Comparison of ENCODE assay signal across 17 cellular contexts in the genomic region with DNA sequence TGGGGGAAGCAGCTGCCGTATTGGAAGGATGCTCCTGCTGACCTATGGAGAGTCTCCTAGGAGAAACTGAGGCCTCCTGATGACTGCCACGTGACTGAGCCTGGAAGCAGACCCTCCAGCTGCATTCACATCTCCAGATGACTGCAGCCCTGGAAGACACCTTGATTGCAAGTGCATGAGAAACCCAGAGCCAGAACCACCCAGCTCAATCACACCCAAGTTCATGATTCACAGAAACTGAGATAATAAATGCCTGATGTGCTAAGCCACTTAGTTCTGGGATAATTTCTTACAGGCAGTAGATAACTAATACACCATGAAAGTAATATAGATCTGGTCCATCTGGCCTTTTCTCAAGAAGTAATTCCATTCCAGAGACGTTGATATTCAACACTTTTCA.
"Had no signal": no experiment of that assay in that cellular context is flagged by ENCODE, and none has a peak within 500 bp of the region (broad histone marks: within the 10 kb centered on the region; RNA-seq: fewer than 3 reads in every experiment).

No MANE protein-coding gene starts in this region.

- DNase-seq: activated CD4-positive, alpha-beta T cell treated with anti-CD3 and anti-CD28 coated beads for 48 hours; activated CD8-positive, alpha-beta T cell treated with anti-CD3 and anti-CD28 coated beads for 36 hours; activated effector memory CD4-positive, alpha-beta T cell treated with Interleukin-2 at 50 U/mL for 16 hours; activated T-cell treated with anti-CD3 and anti-CD28 coated beads, Interleukin-2, amount 50 U/mL, for 4 hours; amygdala; cerebellar nuclear complex; effector CD8-positive, alpha-beta T cell; hippocampal formation; left ventricle myocardium inferior; natural killer cell; posterior cingulate gyrus; stimulated activated CD4-positive, alpha-beta T cell treated with anti-CD3 and anti-CD28 coated beads, Interleukin-2, amount 100 ng/mL, for 48 hours; stimulated activated naive B cell treated with anti-CD40 and anti-IgM and Interleukin-4, amounts not matched to agents 10 μg/mL and 1 μg/mL and 100 μg/mL, for 72 hours; substantia nigra; WERI-Rb-1 had no signal

- H3K4me1 ChIP-seq: left ventricle myocardium inferior, vagina had no signal

- H3K9me3 ChIP-seq: left ventricle myocardium inferior, tibial nerve, vagina had no signal

- H3K4me3 ChIP-seq: left ventricle myocardium inferior, tibial nerve, vagina had no signal

- H3K27ac ChIP-seq: left ventricle myocardium inferior, tibial nerve, vagina, WERI-Rb-1 had no signal

- H3K36me3 ChIP-seq: left ventricle myocardium inferior, tibial nerve, vagina, WERI-Rb-1 had no signal

- H3K27me3 ChIP-seq: tibial nerve, vagina had no signal

- ATAC-seq: natural killer cell had no signal
